Comparison of ENCODE assay signal across 9 cellular contexts in the genomic region with DNA sequence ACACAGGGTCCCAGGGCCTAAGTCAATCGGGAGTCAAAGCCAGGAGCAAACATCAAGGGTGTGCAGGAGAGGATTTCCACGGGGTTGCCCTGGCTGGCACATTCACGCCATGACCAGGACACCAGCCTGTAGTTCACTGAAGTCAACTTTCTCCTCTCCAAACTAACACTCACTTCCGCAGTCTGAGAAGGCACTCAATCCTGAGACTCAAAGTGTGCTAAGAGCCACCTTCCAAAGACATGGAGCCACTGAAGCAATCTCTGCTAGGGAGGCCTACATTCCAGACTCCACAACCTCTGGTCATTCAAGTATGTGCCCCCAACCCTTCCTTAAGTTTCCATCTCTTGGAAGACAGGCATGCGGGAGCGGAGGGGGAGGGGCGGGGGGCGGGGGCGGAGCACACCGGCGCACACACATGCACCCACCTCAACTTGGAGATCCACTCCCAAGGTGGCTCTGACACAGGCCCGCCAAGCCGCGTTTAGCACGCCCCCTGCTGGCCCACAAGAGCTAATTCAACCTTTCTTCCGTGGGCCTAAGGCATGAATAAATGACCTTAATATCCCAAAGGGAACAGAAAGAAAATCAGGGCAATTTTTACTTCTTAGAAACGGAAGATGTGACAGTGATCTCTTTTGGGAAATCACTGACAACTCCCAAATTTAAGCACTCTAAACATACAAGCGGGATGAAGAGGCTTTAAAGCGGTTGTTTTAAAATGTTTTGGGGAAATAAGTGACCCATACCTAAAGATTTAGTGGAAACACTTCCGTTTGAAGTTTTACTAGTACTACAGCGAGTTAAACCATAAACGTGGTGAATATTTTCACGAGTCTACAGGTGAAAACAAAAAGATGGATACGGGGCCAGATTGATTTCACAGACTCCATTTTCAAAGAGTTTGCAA. TPM values are rescaled to one million over a fixed set of nuclear protein-coding genes. Genes with fewer than 3 reads are reported as not detected.
A peak's percentile ranks its signal among the peaks of the same experiment; 100 is the strongest.
DNase-seq lines count a peak whose midpoint lies in the region; ATAC-seq and TF ChIP-seq lines count a peak whose summit lies in the region.
"Had no signal": no experiment of that assay in that cellular context is flagged by ENCODE, and none has a peak within 500 bp of the region (broad histone marks: within the 10 kb centered on the region; RNA-seq: fewer than 3 reads in every experiment).

No MANE protein-coding gene starts in this region.

- H3K27ac ChIP-seq in IMR-90 (ENCODE audit: insufficient read depth, low read length): no peak overlapping the region
- no peak overlapping the region for H3K27ac ChIP-seq in Peyer's patch
- no peak overlapping the region for H3K27ac ChIP-seq in gastroesophageal sphincter
- no peak overlapping the region for H3K27ac ChIP-seq in trophoblast cell (ENCODE audit: low read depth, low read length)
- H3K27ac ChIP-seq: SJSA1 had no signal

- H3K9me1 ChIP-seq in IMR-90 (ENCODE audit: insufficient read depth, low read length): no peaks in the 10 kb centered on the region

- DNase-seq in D341Med (ENCODE audit: low spot score) (peak; percentile 79), IMR-90 (peak; percentile 38), Peyer's patch (peak in 2 of 3 donors; percentile 75 to 78), trophoblast cell (peak; percentile 32 to 81)
- DNase-seq in activated effector memory CD4-positive, alpha-beta T cell treated with Interleukin-2 at 50 U/mL for 16 hours: peak; percentile 30

- no peak for TF ChIP-seq POLR2A in IMR-90 (IDR thresholded peaks at IDR 0.05; ENCODE audit: low read depth, low read length)
- no peak for TF ChIP-seq POLR2A in Peyer's patch (IDR thresholded peaks at IDR 0.05)
- TF ChIP-seq POLR2A in gastroesophageal sphincter (IDR thresholded peaks at IDR 0.05): no peak

- ATAC-seq in IMR-90 (ENCODE audit: low read depth) (peak; percentile 25; the same call in 1 of the 2 replicates), gastroesophageal sphincter (no peak), HG03469 (IDR thresholded peaks at IDR 0.05; ENCODE audit: unreplicated experiment) (no peak), GM18517 (IDR thresholded peaks at IDR 0.05; ENCODE audit: unreplicated experiment) (no peak)

- H3K9me3 ChIP-seq in IMR-90 (ENCODE audit: control insufficient read depth, insufficient read depth, low read length) (no peaks in the 10 kb centered on the region), Peyer's patch (no peaks in the 10 kb centered on the region), gastroesophageal sphincter (no peaks in the 10 kb centered on the region), trophoblast cell (ENCODE audit: insufficient read depth, low read depth, low read length) (peaks cover 2% of the 10 kb centered on the region)
- H3K9me3 ChIP-seq: SJSA1 had no signal

- POLR2A ChIA-PET in IMR-90 (lab: Charles Lee; ENCODE audit: unreplicated experiment): no interaction called here

- H3K79me2 ChIP-seq in trophoblast cell (ENCODE audit: control insufficient read depth, insufficient read depth, low read length, poor library complexity): no peaks in the 10 kb centered on the region

- in situ Hi-C loops in IMR-90 (cut with MboI; ENCODE audit: low sequenced_read_pairs): no loop called here

- intact Hi-C loops in IMR-90 (cut with micrococcal nuclease): loop anchor here (2.0 to 10.0 kb wide), 2 partner anchors 213 to 297 kb away; no protein-coding TSS in a partner anchor

- H3K4me2 ChIP-seq in IMR-90 (ENCODE audit: low read depth, low read length) (no peak overlapping the region), trophoblast cell (ENCODE audit: low read length) (no peak overlapping the region)

- peak; percentile 56 for TF ChIP-seq RAD21 in IMR-90 (IDR thresholded peaks at IDR 0.05; ENCODE audit: low read length)

- no peak overlapping the region for H4K5ac ChIP-seq in IMR-90 (ENCODE audit: low read depth, low read length)

- H3K79me1 ChIP-seq in IMR-90 (ENCODE audit: low read depth in 1 of 2, low read length in 2 of 2): no peaks in the 10 kb centered on the region
- no peaks in the 10 kb centered on the region for H3K79me1 ChIP-seq in trophoblast cell (ENCODE audit: low read length)

- no peak overlapping the region for H2BK15ac ChIP-seq in IMR-90 (ENCODE audit: low read depth, low read length)

- H2BK120ac ChIP-seq in IMR-90 (ENCODE audit: low read depth, low read length) (no peak overlapping the region), trophoblast cell (ENCODE audit: insufficient read depth, low read length, poor library complexity) (no peak overlapping the region)

- H3K36me3 ChIP-seq in IMR-90 (ENCODE audit: control insufficient read depth, insufficient read depth, low read length) (no peaks in the 10 kb centered on the region), Peyer's patch (no peaks in the 10 kb centered on the region), gastroesophageal sphincter (no peaks in the 10 kb centered on the region), trophoblast cell (ENCODE audit: control insufficient read depth in 1 of 2, insufficient read depth in 2 of 2, low read length in 2 of 2) (no peaks in the 10 kb centered on the region)
- H3K36me3 ChIP-seq: SJSA1 had no signal

- TF ChIP-seq EP300 in gastroesophageal sphincter (IDR thresholded peaks at IDR 0.05): no peak

- BruUV-seq in IMR-90 (replicated peaks; lab: Mats Ljungman, UMichigan): no TSS peak

- H2AK5ac ChIP-seq in IMR-90 (ENCODE audit: low read depth, low read length) (no peak overlapping the region), trophoblast cell (ENCODE audit: low read length) (no peak overlapping the region)

- H3K27me3 ChIP-seq in IMR-90 (ENCODE audit: control insufficient read depth, insufficient read depth, low read length) (peaks cover 5% of the 10 kb centered on the region; the same call in 1 of the 2 replicates), Peyer's patch (no peaks in the 10 kb centered on the region), gastroesophageal sphincter (no peaks in the 10 kb centered on the region), trophoblast cell (ENCODE audit: insufficient read depth, low read length) (peaks cover 3% of the 10 kb centered on the region)

- H3K18ac ChIP-seq in IMR-90 (ENCODE audit: low read depth, low read length) (no peak overlapping the region), trophoblast cell (ENCODE audit: low read length) (no peak overlapping the region)

- WGBS in IMR-90 (ENCODE audit: extremely low coverage in 2 of 2, insufficient read length in 1 of 2), 2 experiments: 60% methylated on average over 2 of the region's 24 CpGs; no CpG with 5 or more reads in 1 of the 2 experiments
- 41 to 44% methylated on average over 9 to 16 of the region's 24 CpGs for WGBS in gastroesophageal sphincter (ENCODE audit: low coverage in 1 of 2), 2 donors
- no CpG with 5 or more reads among the region's 24 CpGs for WGBS in trophoblast cell (ENCODE audit: extremely low coverage, insufficient coverage, insufficient read length)

- H2BK12ac ChIP-seq in trophoblast cell (ENCODE audit: low read length): no peak overlapping the region

- H2BK5ac ChIP-seq in IMR-90 (ENCODE audit: low read depth, low read length, poor library complexity, severe bottlenecking): no peak overlapping the region
- no peak overlapping the region for H2BK5ac ChIP-seq in trophoblast cell (ENCODE audit: low read depth, low read length, poor library complexity)

- H3K9ac ChIP-seq in IMR-90 (ENCODE audit: low read depth, low read length) (no peak overlapping the region), trophoblast cell (ENCODE audit: low read length) (no peak overlapping the region)

- dilution Hi-C loops in IMR-90 (cut with HindIII; ENCODE audit: low sequenced_read_pairs, unreplicated experiment): no loop called here

- H4K20me1 ChIP-seq in IMR-90 (ENCODE audit: insufficient read depth, low read length): no peaks in the 10 kb centered on the region

- H3K4me1 ChIP-seq in IMR-90 (ENCODE audit: control insufficient read depth, insufficient read depth, low read length) (no peaks in the 10 kb centered on the region), Peyer's patch (peaks cover 0 to 6% (median 0%) of the 10 kb centered on the region in 4 donors), gastroesophageal sphincter (peaks cover 0 to 27% (median 0%) of the 10 kb centered on the region in 3 donors), trophoblast cell (ENCODE audit: control insufficient read depth in 1 of 2, insufficient read depth in 2 of 2, low read length in 2 of 2) (peaks cover 0 to 2% of the 10 kb centered on the region in 2 experiments)

- H3K14ac ChIP-seq in IMR-90 (replicated peaks; ENCODE audit: low read depth, low read length): no peak overlapping the region
- no peak overlapping the region for H3K14ac ChIP-seq in trophoblast cell (ENCODE audit: low read length)

- H3K4ac ChIP-seq in IMR-90 (ENCODE audit: low read depth, low read length) (no peak overlapping the region), trophoblast cell (ENCODE audit: low read depth, low read length) (no peak overlapping the region)

- CTCF ChIA-PET in IMR-90 (lab: Yijun Ruan, JAX): interaction anchor here (1.0 kb wide), 2 partner anchors 8 to 18 kb away, joined by 3 to 4 read pairs; no protein-coding TSS in a partner anchor

- H2AK9ac ChIP-seq in IMR-90 (replicated peaks; ENCODE audit: low read depth, low read length, poor library complexity): no peak overlapping the region

- H4K8ac ChIP-seq in IMR-90 (ENCODE audit: low read depth in 2 of 2, low read length in 2 of 2) (no peak overlapping the region), trophoblast cell (ENCODE audit: low read depth, low read length) (no peak overlapping the region)

- H2AFZ ChIP-seq in IMR-90 (replicated peaks; ENCODE audit: low read length, poor library complexity): no peak overlapping the region
- H2AFZ ChIP-seq in trophoblast cell (ENCODE audit: insufficient read depth, low read length, poor library complexity): no peak overlapping the region

- no peak overlapping the region for H3K23ac ChIP-seq in IMR-90 (ENCODE audit: low read depth, low read length)
- H3K23ac ChIP-seq in trophoblast cell (ENCODE audit: low read length): no peak overlapping the region

- H4K91ac ChIP-seq in IMR-90 (ENCODE audit: insufficient read depth, low read depth, low read length): no peak overlapping the region
- H4K91ac ChIP-seq in trophoblast cell (ENCODE audit: low read depth, low read length): no peak overlapping the region

- peak; percentile 68 for TF ChIP-seq CTCF in IMR-90 (conservative IDR thresholded peaks at IDR 0.05; ENCODE audit: low read depth, low read length)
- TF ChIP-seq CTCF in Peyer's patch (IDR thresholded peaks at IDR 0.05): peak; percentile 22 to 73 (median 65)
- peak; percentile 40 to 83 (median 60) for TF ChIP-seq CTCF in gastroesophageal sphincter (IDR thresholded peaks at IDR 0.05)

- no peak overlapping the region for H4K12ac ChIP-seq in trophoblast cell (ENCODE audit: low read depth, low read length)

- H3K4me3 ChIP-seq in IMR-90 (ENCODE audit: insufficient read depth, low read depth, low read length) (no peak overlapping the region), Peyer's patch (no peak overlapping the region), gastroesophageal sphincter (no peak overlapping the region), trophoblast cell (ENCODE audit: low read depth, low read length) (no peak overlapping the region)
- H3K4me3 ChIP-seq: SJSA1 had no signal

- H3K56ac ChIP-seq in IMR-90 (ENCODE audit: extremely low read depth, insufficient read depth, low read length): no peak overlapping the region

- no peak overlapping the region for H2BK20ac ChIP-seq in IMR-90 (ENCODE audit: low read depth, low read length)

RNA-seq across cellular contexts. Expression of a gene that starts 2.7 kb away (rescaled TPM):
- under 0.01 and 0.28 TPM in 2 replicates for total RNA-seq in IMR-90 (2012; rRNA removed)
- polyA plus RNA-seq in IMR-90 (2012; rRNA removed): 0.10 and 0.16 TPM in 2 replicates
- polyA plus RNA-seq in IMR-90 (2012; cell fraction: cytosol; rRNA removed): 0.09 TPM in 1 of 2 replicates, not detected in the other
- polyA plus RNA-seq in IMR-90 (2012; cell fraction: nucleus; rRNA removed; ENCODE audit: low replicate concordance): 0.15 and 0.45 TPM in 2 replicates
- 1 to 10 TPM; 3.9 to 8.4 (median 5.3) TPM for total RNA-seq in Peyer's patch
- 1 to 10 TPM; 2.0 to 8.0 (median 6.7) TPM for total RNA-seq in gastroesophageal sphincter
- polyA plus RNA-seq in trophoblast cell (2013): 0.03 and 0.07 TPM in 2 replicates
- total RNA-seq: SJSA1 had no signal
